1 cellular context compared by ENCODE assay signal in genomic region chr2:214566457-214566856, GRCh38.
TF ChIP-seq lines count a peak whose summit lies in the region.

No MANE protein-coding gene starts in this region.

TF ChIP-seq in GM12878, 131 proteins besides CTCF, POLR2A, EP300 and RAD21:
- TF ChIP-seq PBX3 (IDR thresholded peaks at IDR 0.05; ENCODE audit: insufficient replicate concordance, low read depth, low read length) (no peak), POLR2AphosphoS5 (IDR thresholded peaks at IDR 0.05; ENCODE audit: low read length) (no peak), ZNF274 (IDR thresholded peaks at IDR 0.05; ENCODE audit: insufficient read depth, insufficient read length) (no peak), PAX8 (IDR thresholded peaks at IDR 0.05) (no peak), SREBF1 (IDR thresholded peaks at IDR 0.05; ENCODE audit: low read length) (no peak)
